In the genomic region with DNA sequence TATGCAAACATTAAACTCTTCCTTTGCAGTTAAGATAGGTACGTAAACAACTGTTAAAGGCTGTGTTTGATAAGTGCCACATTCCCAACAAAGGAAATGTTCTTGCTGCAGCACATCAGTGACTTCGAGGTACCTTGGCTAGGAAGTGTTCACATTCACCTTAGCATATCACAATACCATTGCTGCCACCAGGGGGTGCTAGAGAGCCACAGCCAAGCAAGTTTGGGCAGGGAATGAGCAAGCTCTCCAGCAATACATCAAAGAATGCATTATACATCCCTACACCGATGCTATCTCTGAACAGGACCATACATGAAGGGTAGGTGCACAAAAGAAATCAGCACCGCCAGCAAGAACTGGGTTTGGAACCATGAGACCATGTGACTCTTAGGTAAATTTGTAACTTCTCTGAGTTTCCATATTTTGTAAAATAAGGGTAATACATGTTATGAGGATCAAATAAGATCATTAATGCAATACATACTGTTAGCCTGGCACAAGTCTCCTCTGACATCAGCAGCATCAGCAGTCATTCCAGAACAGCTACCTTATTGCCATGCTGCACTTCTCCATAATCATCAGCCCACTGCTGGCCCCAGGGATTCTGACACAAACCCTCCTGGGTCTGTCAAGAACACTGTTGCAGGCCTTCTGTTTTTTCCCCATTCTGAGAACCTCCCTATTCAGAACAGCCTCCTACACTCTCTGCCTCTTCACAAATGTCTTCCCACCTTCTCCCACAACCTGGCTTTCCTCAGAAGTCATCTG, we compare ENCODE assay signal across 8 cellular contexts. TPM values are rescaled to one million over a fixed set of nuclear protein-coding genes. Genes with fewer than 3 reads are reported as not detected.
DNase-seq lines count a peak whose midpoint lies in the region; ATAC-seq and FAIRE-seq lines count a peak whose summit lies in the region.

No MANE protein-coding gene starts in this region.

- peak; percentile 20 for FAIRE-seq in urothelium cell line (lab: Jason Lieb, UNC)

- DNase-seq in DMS53 treated with DMSO at 0.1 percent for 48 hours (lab: John Stamatoyannopoulos, UW; ENCODE audit: unreplicated experiment) (peak; percentile 46), M059J (ENCODE audit: low read depth) (peak; percentile 78), SK-N-DZ (ENCODE audit: low spot score) (peak; percentile 73), glomerular visceral epithelial cell (ENCODE audit: extremely low spot score) (peak; percentile 80), pons (ENCODE audit: low spot score) (peak; percentile 86), urothelium cell line (ENCODE audit: low spot score) (peak; percentile 82)
- DNase-seq in activated naive CD4-positive, alpha-beta T cell treated with Interleukin-2 at 50 U/mL for 16 hours, result peak; percentile 88

- peak; percentile 46 for ATAC-seq in GM21825 (IDR thresholded peaks at IDR 0.05; ENCODE audit: unreplicated experiment)

RNA-seq across cellular contexts. Expression of gene RYK, which starts 37.6 kb away (rescaled TPM):
- total RNA-seq in M059J (2014; rRNA removed; shearing (Covaris generic)), result 71.7 and 87.7 TPM in 2 replicates
- polyA plus RNA-seq in SK-N-DZ (2014; cell fraction: cytosol; rRNA removed), result 51.9 and 52.6 TPM in 2 replicates
- 66.4 and 82.8 TPM in 2 replicates for polyA plus RNA-seq in SK-N-DZ (2014; cell fraction: nucleus; rRNA removed)

Comparison
In these comparisons a context has a peak if more than half of its experiments do, and no peak if none do; other contexts are left out.
1. Peak in every context shown above with its lines: DNase-seq and ATAC-seq.